In the genomic region with DNA sequence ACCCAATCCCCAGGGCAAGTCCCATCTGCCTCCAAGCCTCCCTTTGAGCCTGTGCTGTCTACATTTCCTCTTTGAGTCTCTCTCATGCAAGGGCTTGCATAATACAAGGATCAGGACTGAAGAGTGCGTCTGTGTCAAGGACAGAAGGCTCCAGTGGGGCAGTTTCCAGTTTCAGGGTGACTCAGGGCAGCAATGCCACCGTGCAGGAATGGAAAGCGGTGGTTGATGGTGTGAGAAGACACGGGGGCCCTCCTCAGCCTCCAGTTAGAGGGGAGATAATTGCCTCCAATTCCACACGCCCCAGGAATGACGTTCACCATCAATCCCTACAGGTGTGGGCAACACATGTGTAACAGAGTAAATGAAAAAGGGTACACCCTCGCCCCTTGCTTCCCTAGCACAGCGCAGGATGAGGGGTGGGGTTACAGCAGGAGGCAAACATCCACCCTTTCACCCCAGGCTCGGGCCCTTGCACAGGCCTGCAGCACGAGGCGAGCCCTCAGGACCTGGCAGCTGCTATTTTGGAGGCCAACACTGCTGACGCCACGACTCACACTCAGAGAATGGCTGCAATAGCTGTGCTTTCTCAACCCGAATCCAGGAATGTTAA, we compare ENCODE assay signal across 1 cellular context.
TF ChIP-seq lines count a peak whose summit lies in the region.

No MANE protein-coding gene starts in this region.

TF ChIP-seq in HepG2, 621 proteins besides CTCF, POLR2A, EP300 and RAD21 (continued from another document):
- TF ChIP-seq, protein P1, sequence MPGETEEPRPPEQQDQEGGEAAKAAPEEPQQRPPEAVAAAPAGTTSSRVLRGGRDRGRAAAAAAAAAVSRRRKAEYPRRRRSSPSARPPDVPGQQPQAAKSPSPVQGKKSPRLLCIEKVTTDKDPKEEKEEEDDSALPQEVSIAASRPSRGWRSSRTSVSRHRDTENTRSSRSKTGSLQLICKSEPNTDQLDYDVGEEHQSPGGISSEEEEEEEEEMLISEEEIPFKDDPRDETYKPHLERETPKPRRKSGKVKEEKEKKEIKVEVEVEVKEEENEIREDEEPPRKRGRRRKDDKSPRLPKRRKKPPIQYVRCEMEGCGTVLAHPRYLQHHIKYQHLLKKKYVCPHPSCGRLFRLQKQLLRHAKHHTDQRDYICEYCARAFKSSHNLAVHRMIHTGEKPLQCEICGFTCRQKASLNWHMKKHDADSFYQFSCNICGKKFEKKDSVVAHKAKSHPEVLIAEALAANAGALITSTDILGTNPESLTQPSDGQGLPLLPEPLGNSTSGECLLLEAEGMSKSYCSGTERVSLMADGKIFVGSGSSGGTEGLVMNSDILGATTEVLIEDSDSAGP (CRISPR knock-in tag; IDR thresholded peaks at IDR 0.05; ENCODE audit: borderline replicate concordance), result peak; percentile 25; the same call in 1 of the 2 replicates
- TF ChIP-seq ZNF263 (CRISPR knock-in tag; IDR thresholded peaks at IDR 0.05), result no peak
- TF ChIP-seq POLR2G (IDR thresholded peaks at IDR 0.05; ENCODE audit: low read depth, low read length), result no peak
- no peak for TF ChIP-seq LCORL (IDR thresholded peaks at IDR 0.05)
- peak; percentile 57 for TF ChIP-seq LCORL (CRISPR knock-in tag; IDR thresholded peaks at IDR 0.05)
- TF ChIP-seq ZBTB42 (CRISPR knock-in tag; IDR thresholded peaks at IDR 0.05), result no peak
